In genomic region chr4:150789864-150790263, GRCh38 we compare ENCODE assay signal across 20 cellular contexts.
DNase-seq lines count a peak whose midpoint lies in the region; ATAC-seq and TF ChIP-seq lines count a peak whose summit lies in the region.
"Had no signal": no experiment of that assay in that cellular context is flagged by ENCODE, and none has a peak within 500 bp of the region (broad histone marks: within the 10 kb centered on the region; RNA-seq: fewer than 3 reads in every experiment).

No MANE protein-coding gene starts in this region.

- no peak for ATAC-seq in GM19324 (IDR thresholded peaks at IDR 0.05; ENCODE audit: low FRiP score, unreplicated experiment)

- H3K4me1 ChIP-seq in A673 (ENCODE audit: insufficient read depth, low read length, poor library complexity, severe bottlenecking) (peaks cover 25% of the 10 kb centered on the region), Karpas-422 (ENCODE audit: low read length) (peaks cover 13% of the 10 kb centered on the region)

- POLR2A ChIA-PET in A673 (lab: Charles Lee; ENCODE audit: low non-redundant PET): interaction anchor here (0.6 kb wide), 1 partner anchor 77 kb away, joined by 6 read pairs; no protein-coding TSS in a partner anchor

- no peak overlapping the region for H3K27ac ChIP-seq in A673 (ENCODE audit: low read depth, low read length, poor library complexity, severe bottlenecking)
- H3K27ac ChIP-seq in Karpas-422 (ENCODE audit: low read length): peak overlapping the region; percentile 24
- H3K27ac ChIP-seq: KMS-11 had no signal

- H3K4me3 ChIP-seq in A673 (ENCODE audit: low read depth, low read length, poor library complexity, severe bottlenecking) (no peak overlapping the region), Karpas-422 (ENCODE audit: low read length) (no peak overlapping the region), astrocyte of the spinal cord (ENCODE audit: low read depth, low read length) (no peak overlapping the region)

- H3K27me3 ChIP-seq in A673 (replicated peaks; ENCODE audit: insufficient read depth, low read depth, low read length, poor library complexity) (no peaks in the 10 kb centered on the region), Karpas-422 (ENCODE audit: low read length) (no peaks in the 10 kb centered on the region)

- H4K20me1 ChIP-seq in Karpas-422 (ENCODE audit: insufficient read depth, low read depth, low read length): no peaks in the 10 kb centered on the region

- H3K9me3 ChIP-seq in A673 (ENCODE audit: low read depth, low read length, poor library complexity, severe bottlenecking): no peaks in the 10 kb centered on the region
- no peaks in the 10 kb centered on the region for H3K9me3 ChIP-seq in Karpas-422 (ENCODE audit: low read length)

- peak overlapping the region; percentile 7 for H3K4me2 ChIP-seq in Karpas-422 (ENCODE audit: low read depth, low read length, poor library complexity, severe bottlenecking)
- H3K4me2 ChIP-seq: KMS-11 had no signal

- H3K9me2 ChIP-seq in Karpas-422 (replicated peaks; ENCODE audit: insufficient read depth, low read length): no peaks in the 10 kb centered on the region

- H3K9ac ChIP-seq in Karpas-422 (ENCODE audit: low read length): no peak overlapping the region
- H3K9ac ChIP-seq: KMS-11 had no signal

- in situ Hi-C loops in astrocyte of the spinal cord (cut with HindIII; ENCODE audit: low sequenced_read_pairs): no loop called here

- peak; percentile 98 for DNase-seq in A673 (ENCODE audit: low spot score)
- peak; percentile 61 for DNase-seq in Karpas-422
- peak; percentile 32 for DNase-seq in astrocyte of the spinal cord (ENCODE audit: low read depth, low spot score)
- DNase-seq in iPS-NIHi11 (ENCODE audit: low spot score): peak; percentile 8
- no peak for DNase-seq in stimulated activated CD4-positive, alpha-beta T cell treated with anti-CD3 and anti-CD28 coated beads, Interleukin-4, amount 100 ng/mL, for 1 hour
- no peak for DNase-seq in dedifferentiated amniotic fluid mesenchymal stem cell (ENCODE audit: extremely low spot score)
- DNase-seq in AML-193 (lab: John Stamatoyannopoulos, UW): no peak
- DNase-seq: 8988T, C1 segment of cervical spinal cord, DND-41, H9, MM.1S, NCI-H1092 treated with DMSO at 0.1 percent for 48 hours, NCI-H1694 treated with DMSO at 0.1 percent for 48 hours, NCI-H2107, NCI-H345, NCI-H526, SHP77 had no signal

- H2AFZ ChIP-seq in Karpas-422 (ENCODE audit: low read length): no peak overlapping the region; the same call in 1 of the 2 replicates

- CTCF ChIA-PET in A673 (lab: Charles Lee): no interaction called here

- intact Hi-C loops in A673 (cut with micrococcal nuclease; ENCODE audit: unreplicated experiment): loop anchor here (5.0 kb wide), 1 partner anchor 193 kb away; no protein-coding TSS in a partner anchor

- H3K79me2 ChIP-seq in Karpas-422 (ENCODE audit: low read length): 0 out of 2 replicates have a peak, but pooled peaks cover 2% of the 10 kb centered on the region

- no TSS peak for BruUV-seq in A673 (replicated peaks; lab: Mats Ljungman, UMichigan)

- H3K36me3 ChIP-seq in A673 (ENCODE audit: insufficient read depth, low read length, poor library complexity, severe bottlenecking) (no peaks in the 10 kb centered on the region), Karpas-422 (ENCODE audit: insufficient read depth, low read length) (no peaks in the 10 kb centered on the region)

- TF ChIP-seq CTCF in A673 (conservative IDR thresholded peaks at IDR 0.05; ENCODE audit: low read depth, low read length) (no peak), astrocyte of the spinal cord (IDR thresholded peaks at IDR 0.05; ENCODE audit: low read depth, low read length) (no peak)

Comparison
In these comparisons a context has a peak if more than half of its experiments do, and no peak if none do; other contexts are left out.
1. DNase-seq: peak in A673 (single experiment), Karpas-422 (single experiment), astrocyte of the spinal cord (single experiment) and iPS-NIHi11 (single experiment); none in stimulated activated CD4-positive, alpha-beta T cell treated with anti-CD3 and anti-CD28 coated beads, Interleukin-4, amount 100 ng/mL, for 1 hour (single experiment), dedifferentiated amniotic fluid mesenchymal stem cell (single experiment) and AML-193 (0 of 2).